8 cellular contexts compared by ENCODE assay signal in the genomic region with DNA sequence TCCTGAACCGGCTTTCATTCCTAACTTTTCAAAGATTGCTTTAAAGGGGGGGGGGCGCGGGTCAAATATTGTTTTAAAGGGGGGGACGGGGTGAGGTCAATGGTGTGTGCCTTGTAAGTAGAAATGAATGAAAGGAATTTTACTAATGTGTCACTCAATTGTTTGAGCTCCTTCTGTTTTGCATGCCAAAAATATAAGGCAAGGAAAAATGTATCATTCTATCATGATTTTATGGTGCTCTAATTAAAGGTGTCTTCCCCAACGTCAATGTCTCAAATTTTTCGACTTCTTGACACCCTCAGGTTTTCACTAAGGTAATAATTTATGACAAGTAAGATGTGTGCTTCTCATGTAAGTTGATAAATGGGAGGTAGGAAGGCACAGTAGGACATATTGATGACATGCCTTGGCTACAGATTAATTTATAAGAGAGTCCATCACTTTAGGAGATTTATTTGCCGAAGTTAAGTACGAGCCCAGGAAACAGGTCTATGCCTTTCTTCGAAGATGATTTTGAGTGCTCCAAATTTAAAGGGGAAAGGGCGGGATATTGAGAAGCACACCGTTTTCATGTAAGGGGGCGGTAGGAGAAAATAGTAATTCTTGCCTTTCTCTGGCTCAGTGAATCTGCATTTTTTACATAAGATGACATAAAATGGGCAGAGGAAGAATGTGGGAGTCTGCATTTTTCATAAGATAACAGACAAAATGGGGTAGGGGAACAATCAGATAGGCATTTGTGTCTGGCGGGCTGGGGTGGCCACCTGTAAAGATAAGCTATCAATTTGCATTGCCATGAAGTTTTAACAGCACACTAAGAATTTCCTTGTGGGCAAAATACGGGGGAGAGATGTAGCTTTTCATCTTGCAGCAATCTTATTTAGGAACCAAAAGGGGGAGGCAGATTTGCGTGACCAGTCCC. TPM values are rescaled to one million over a fixed set of nuclear protein-coding genes. Genes with fewer than 3 reads are reported as not detected.
DNase-seq lines count a peak whose midpoint lies in the region; ATAC-seq, FAIRE-seq and TF ChIP-seq lines count a peak whose summit lies in the region.

No MANE protein-coding gene starts in this region.

- H3K56ac ChIP-seq in IMR-90 (ENCODE audit: extremely low read depth, insufficient read depth, low read length) = no peak overlapping the region

- peak overlapping the region; percentile 100 for H3K4me3 ChIP-seq in A673 (ENCODE audit: low read depth, low read length, poor library complexity, severe bottlenecking)
- H3K4me3 ChIP-seq in IMR-90 (ENCODE audit: insufficient read depth, low read depth, low read length) = peak overlapping the region; percentile 75
- peak overlapping the region; percentile 71 to 96 for H3K4me3 ChIP-seq in cardiac fibroblast (replicated peaks in 1 of 2; ENCODE audit: low read depth in 2 of 2, low read length in 2 of 2)
- H3K4me3 ChIP-seq in mucosa of rectum (ENCODE audit: low read length in 2 of 2) = peak overlapping the region; percentile 73 to 98

- H4K20me1 ChIP-seq in IMR-90 (ENCODE audit: insufficient read depth, low read length) = peaks cover 10% of the 10 kb centered on the region; the same call in 1 of the 2 replicates

- CTCF ChIA-PET in A673 (lab: Charles Lee) = no interaction called here
- CTCF ChIA-PET in IMR-90 (lab: Yijun Ruan, JAX) = no interaction called here

- POLR2A ChIA-PET in A673 (lab: Charles Lee; ENCODE audit: low non-redundant PET) (no interaction called here), IMR-90 (lab: Charles Lee; ENCODE audit: unreplicated experiment) (no interaction called here)

- no peak overlapping the region for H3K18ac ChIP-seq in IMR-90 (ENCODE audit: low read depth, low read length)

- no peaks in the 10 kb centered on the region for H3K27me3 ChIP-seq in A673 (replicated peaks; ENCODE audit: insufficient read depth, low read depth, low read length, poor library complexity)
- no peaks in the 10 kb centered on the region for H3K27me3 ChIP-seq in IMR-90 (ENCODE audit: control insufficient read depth, insufficient read depth, low read length)
- H3K27me3 ChIP-seq in mucosa of rectum (ENCODE audit: control insufficient read depth in 2 of 2, insufficient read depth in 2 of 2, low read length in 2 of 2) = no peaks in the 10 kb centered on the region

- no peaks in the 10 kb centered on the region for H3K36me3 ChIP-seq in A673 (ENCODE audit: insufficient read depth, low read length, poor library complexity, severe bottlenecking)
- H3K36me3 ChIP-seq in IMR-90 (ENCODE audit: control insufficient read depth, insufficient read depth, low read length) = no peaks in the 10 kb centered on the region
- no peaks in the 10 kb centered on the region for H3K36me3 ChIP-seq in mucosa of rectum (ENCODE audit: control insufficient read depth in 2 of 2, insufficient read depth in 2 of 2, low read length in 2 of 2)

- TF ChIP-seq RAD21 in IMR-90 (IDR thresholded peaks at IDR 0.05; ENCODE audit: low read length) = no peak

- no peak overlapping the region for H2BK20ac ChIP-seq in IMR-90 (ENCODE audit: low read depth, low read length)

- H3K27ac ChIP-seq in A673 (ENCODE audit: low read depth, low read length, poor library complexity, severe bottlenecking) = peak overlapping the region; percentile 60
- H3K27ac ChIP-seq in IMR-90 (ENCODE audit: insufficient read depth, low read length) = no peak overlapping the region
- peak overlapping the region; percentile 70 to 90 for H3K27ac ChIP-seq in mucosa of rectum (ENCODE audit: low read depth in 2 of 2, low read length in 2 of 2)

- no peak overlapping the region for H2AK5ac ChIP-seq in IMR-90 (ENCODE audit: low read depth, low read length)

- no peak overlapping the region for H4K91ac ChIP-seq in IMR-90 (ENCODE audit: insufficient read depth, low read depth, low read length)

- in situ Hi-C loops in IMR-90 (cut with MboI; ENCODE audit: low sequenced_read_pairs) = no loop called here

- 0 out of 2 replicates have a peak overlapping the region, but pooled peaks have one; percentile 46 for H3K23ac ChIP-seq in IMR-90 (ENCODE audit: low read depth, low read length)

- no peak overlapping the region for H2BK5ac ChIP-seq in IMR-90 (ENCODE audit: low read depth, low read length, poor library complexity, severe bottlenecking)

- H4K8ac ChIP-seq in IMR-90 (ENCODE audit: low read depth in 2 of 2, low read length in 2 of 2) = peak overlapping the region in 1 of 2 experiments; percentile 44; a peak in 1 of 4 replicates

- dilution Hi-C loops in IMR-90 (cut with HindIII; ENCODE audit: low sequenced_read_pairs, unreplicated experiment) = no loop called here

- WGBS in IMR-90 (ENCODE audit: extremely low coverage in 2 of 2, insufficient read length in 1 of 2), 2 experiments = 0% methylated on average over 2 of the region's 15 CpGs; no CpG with 5 or more reads in 1 of the 2 experiments

- H3K9me1 ChIP-seq in IMR-90 (ENCODE audit: insufficient read depth, low read length) = peaks cover 9% of the 10 kb centered on the region; the same call in 1 of the 2 replicates

- no peak overlapping the region for H2BK15ac ChIP-seq in IMR-90 (ENCODE audit: low read depth, low read length)

- FAIRE-seq in GM12892 (lab: Jason Lieb, UNC) = no peak

- no peak overlapping the region for H4K5ac ChIP-seq in IMR-90 (ENCODE audit: low read depth, low read length)

- no peaks in the 10 kb centered on the region for H3K9me3 ChIP-seq in A673 (ENCODE audit: low read depth, low read length, poor library complexity, severe bottlenecking)
- H3K9me3 ChIP-seq in IMR-90 (ENCODE audit: control insufficient read depth, insufficient read depth, low read length) = no peaks in the 10 kb centered on the region
- no peaks in the 10 kb centered on the region for H3K9me3 ChIP-seq in mucosa of rectum (ENCODE audit: control insufficient read depth in 2 of 2, low read length in 2 of 2)

- H2AFZ ChIP-seq in IMR-90 (replicated peaks; ENCODE audit: low read length, poor library complexity) = peak overlapping the region; percentile 93

- H3K79me1 ChIP-seq in IMR-90 (ENCODE audit: low read depth in 1 of 2, low read length in 2 of 2) = peaks cover 11 to 12% of the 10 kb centered on the region in 2 experiments; a peak in 3 of 4 replicates

- no peak overlapping the region for H3K14ac ChIP-seq in IMR-90 (replicated peaks; ENCODE audit: low read depth, low read length)

- peaks cover 5% of the 10 kb centered on the region for H3K4me1 ChIP-seq in A673 (ENCODE audit: insufficient read depth, low read length, poor library complexity, severe bottlenecking)
- H3K4me1 ChIP-seq in IMR-90 (ENCODE audit: control insufficient read depth, insufficient read depth, low read length) = no peaks in the 10 kb centered on the region
- peaks cover 11 to 29% of the 10 kb centered on the region in 2 donors for H3K4me1 ChIP-seq in mucosa of rectum (ENCODE audit: control insufficient read depth in 2 of 2, insufficient read depth in 2 of 2, low read length in 2 of 2)

- H3K9ac ChIP-seq in IMR-90 (ENCODE audit: low read depth, low read length) (no peak overlapping the region), mucosa of rectum (ENCODE audit: low read depth in 1 of 2, low read length in 2 of 2) (peak overlapping the region; percentile 59 to 81)

- intact Hi-C loops in A673 (cut with micrococcal nuclease; ENCODE audit: unreplicated experiment) (loop anchor here (10.0 kb wide), 1 partner anchor 141 kb away; no protein-coding TSS in a partner anchor), IMR-90 (cut with micrococcal nuclease) (loop anchor here (5.0 kb wide), 1 partner anchor 148 kb away; a partner anchor contains a TSS)

- TF ChIP-seq POLR2A in IMR-90 (IDR thresholded peaks at IDR 0.05; ENCODE audit: low read depth, low read length) (no peak), GM12892 (IDR thresholded peaks at IDR 0.05; ENCODE audit: low read depth, low read length) (no peak)

- no TSS peak for BruUV-seq in A673 (replicated peaks; lab: Mats Ljungman, UMichigan)
- BruUV-seq in IMR-90 (replicated peaks; lab: Mats Ljungman, UMichigan) = no TSS peak

- ATAC-seq in IMR-90 (ENCODE audit: low read depth) (no peak), HG02884 (IDR thresholded peaks at IDR 0.05; ENCODE audit: unreplicated experiment) (no peak)

- H2AK9ac ChIP-seq in IMR-90 (replicated peaks; ENCODE audit: low read depth, low read length, poor library complexity) = no peak overlapping the region

- no peak overlapping the region for H3K4ac ChIP-seq in IMR-90 (ENCODE audit: low read depth, low read length)

- peak overlapping the region; percentile 83 for H3K4me2 ChIP-seq in IMR-90 (ENCODE audit: low read depth, low read length)

- DNase-seq in A673 (ENCODE audit: low spot score) (no peak), IMR-90 (no peak), cardiac fibroblast (ENCODE audit: low read depth in 2 of 2) (no peak), NCI-H2107 (lab: John Stamatoyannopoulos, UW) (no peak), GM12892 (ENCODE audit: insufficient read length) (no peak)
- no peak for DNase-seq in activated CD4-positive, alpha-beta T cell treated with anti-CD3 and anti-CD28 coated beads for 48 hours

- H2BK120ac ChIP-seq in IMR-90 (ENCODE audit: low read depth, low read length) = no peak overlapping the region

- no peak for TF ChIP-seq CTCF in A673 (conservative IDR thresholded peaks at IDR 0.05; ENCODE audit: low read depth, low read length)
- no peak for TF ChIP-seq CTCF in IMR-90 (conservative IDR thresholded peaks at IDR 0.05; ENCODE audit: low read depth, low read length)
- TF ChIP-seq CTCF in cardiac fibroblast (IDR thresholded peaks at IDR 0.05; ENCODE audit: low read depth, low read length) = no peak

TF ChIP-seq in IMR-90, 13 proteins besides CTCF, POLR2A, EP300 and RAD21:
- TF ChIP-seq BHLHE40 (IDR thresholded peaks at IDR 0.05; ENCODE audit: low read depth, low read length) = no peak
- TF ChIP-seq MXI1 (IDR thresholded peaks at IDR 0.05; ENCODE audit: borderline replicate concordance, low read depth, low read length) = no peak

RNA-seq across cellular contexts. Expression of a gene that starts 1.2 kb away (rescaled TPM):
- total RNA-seq in A673 (2021) (34.1 and 37.9 TPM in 2 replicates), IMR-90 (2012; rRNA removed) (50.0 and 54.3 TPM in 2 replicates)
- polyA plus RNA-seq in IMR-90 (2012; rRNA removed) = 17.7 and 21.8 TPM in 2 replicates
- polyA plus RNA-seq in IMR-90 (2012; cell fraction: cytosol; rRNA removed) = 6.2 and 8.9 TPM in 2 replicates
- polyA plus RNA-seq in IMR-90 (2012; cell fraction: nucleus; rRNA removed; ENCODE audit: low replicate concordance) = 10.7 and 48.5 TPM in 2 replicates
- polyA plus RNA-seq in GM12892 (2012; ENCODE audit: missing spikeins) = 23.5 TPM
